ENCODE assay signal across 25 cellular contexts in genomic region chr5:80242849-80243248, GRCh38.
"Had no signal": no experiment of that assay in that cellular context is flagged by ENCODE, and none has a peak within 500 bp of the region (broad histone marks: within the 10 kb centered on the region; RNA-seq: fewer than 3 reads in every experiment).

No MANE protein-coding gene starts in this region.

- H3K27ac ChIP-seq: colonic mucosa, esophagus squamous epithelium, gastrocnemius medialis, pancreas, stomach, suprapubic skin had no signal

- H3K9me3 ChIP-seq: colonic mucosa, gastrocnemius medialis, pancreas, suprapubic skin had no signal

- H3K9me3 Mint-ChIP-seq: effector memory CD8-positive, alpha-beta T cell had no signal

- H3K27me3 Mint-ChIP-seq: activated B cell treated with CpG ODN at 0.5 μM for 24 hours; activated naive CD8-positive, alpha-beta T cell treated with anti-CD3 and anti-CD28 coated beads, Interleukin-2, amount 10 ng/mL, durations not matched to agents 7 days and 5 days; effector memory CD8-positive, alpha-beta T cell; type B pancreatic cell had no signal

- H3K4me3 Mint-ChIP-seq: activated B cell treated with CpG ODN at 0.5 μM for 24 hours; activated naive CD8-positive, alpha-beta T cell treated with anti-CD3 and anti-CD28 coated beads, Interleukin-2, amount 10 ng/mL, durations not matched to agents 7 days and 5 days; activated T-cell treated with anti-CD3 and anti-CD28 coated beads, Interleukin-2, amount 50 U/mL, for 72 hours; effector memory CD8-positive, alpha-beta T cell; nephron progenitor cell; type B pancreatic cell had no signal

- ATAC-seq: activated T-cell treated with anti-CD3 and anti-CD28 coated beads, Interleukin-2, amount 50 U/mL, for 72 hours; effector memory CD8-positive, alpha-beta T cell; gastrocnemius medialis; left ventricle myocardium superior; pancreas; right cardiac atrium had no signal

- H3K4me3 ChIP-seq: colonic mucosa, dorsolateral prefrontal cortex, esophagus squamous epithelium, gastrocnemius medialis, pancreas, stomach, suprapubic skin had no signal

- H3K27ac Mint-ChIP-seq: activated B cell treated with CpG ODN at 0.5 μM for 24 hours; activated naive CD8-positive, alpha-beta T cell treated with anti-CD3 and anti-CD28 coated beads, Interleukin-2, amount 10 ng/mL, durations not matched to agents 7 days and 5 days; activated T-cell treated with anti-CD3 and anti-CD28 coated beads, Interleukin-2, amount 50 U/mL, for 72 hours; effector memory CD8-positive, alpha-beta T cell; nephron progenitor cell; type B pancreatic cell had no signal

- DNase-seq: activated B cell treated with CpG ODN at 0.5 μM for 24 hours; activated CD4-positive, alpha-beta T cell treated with anti-CD3 and anti-CD28 coated beads for 4 hours; activated CD4-positive, alpha-beta T cell treated with anti-CD3 and anti-CD28 coated beads, Interleukin-2, amount 50 U/mL, for 48 hours; activated effector memory CD4-positive, alpha-beta T cell treated with anti-CD3 and anti-CD28 coated beads, Interleukin-2, amount 50 U/mL, for 16 hours; activated naive CD8-positive, alpha-beta T cell treated with anti-CD3 and anti-CD28 coated beads, Interleukin-2, amount 10 ng/mL, durations not matched to agents 7 days and 5 days; activated T-cell treated with anti-CD3 and anti-CD28 coated beads, Interleukin-2, amount 50 U/mL, for 72 hours; amniotic stem cell; colonic mucosa; dorsolateral prefrontal cortex; effector memory CD8-positive, alpha-beta T cell; esophagus squamous epithelium; gastrocnemius medialis; hippocampal formation; kidney glomerular epithelial cell; left ventricle myocardium superior; midbrain; nephron progenitor cell; pancreas; right cardiac atrium; stimulated activated CD4-positive, alpha-beta T cell treated with anti-CD3 and anti-CD28 coated beads, Interleukin-12 subunit alpha, Interleukin-12 subunit beta, amount 100 ng/mL, for 4 hours; stimulated activated CD4-positive, alpha-beta T cell treated with anti-CD3 and anti-CD28 coated beads, Interleukin-4, amount 100 ng/mL, for 4 hours; stomach; T1000 had no signal

- H3K27me3 ChIP-seq: colonic mucosa, dorsolateral prefrontal cortex, esophagus squamous epithelium, gastrocnemius medialis, pancreas, stomach, suprapubic skin had no signal
